Comparison of ENCODE assay signal across 8 cellular contexts in the genomic region with DNA sequence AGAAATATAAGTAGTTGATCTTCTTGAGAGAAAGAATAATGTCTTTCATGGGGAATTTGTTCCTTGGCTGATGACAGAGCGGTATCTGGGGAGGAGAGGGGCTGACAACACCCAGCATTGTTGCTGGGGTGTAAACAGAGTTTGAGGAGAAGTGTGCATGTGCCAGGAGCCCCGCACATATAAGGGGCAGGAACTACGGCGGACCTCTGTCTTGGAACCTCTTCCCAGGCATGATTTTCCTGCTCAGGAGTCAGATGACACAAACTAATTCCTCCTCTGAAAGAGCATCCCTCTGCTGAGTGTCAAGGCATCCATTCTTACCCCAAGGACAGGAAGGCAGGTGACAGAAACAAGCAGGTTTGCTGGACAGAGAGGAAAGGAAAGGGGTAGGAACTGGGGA.
"Had no signal": no experiment of that assay in that cellular context is flagged by ENCODE, and none has a peak within 500 bp of the region (broad histone marks: within the 10 kb centered on the region; RNA-seq: fewer than 3 reads in every experiment).

No MANE protein-coding gene starts in this region.

- H3K9me3 Mint-ChIP-seq: GM23338, H9 had no signal

- DNase-seq: H9, HCEC 1CT had no signal

- H3K27ac ChIP-seq: HL-60 had no signal

- H3K4me3 Mint-ChIP-seq: GM23338, H9, IgD-negative memory B cell had no signal

- FAIRE-seq: H1, H54, HepG2 had no signal

- H3K4me2 ChIP-seq: GM23338 had no signal

- H3K27me3 Mint-ChIP-seq: IgD-negative memory B cell had no signal

- H3K27ac Mint-ChIP-seq: GM23338, H9, IgD-negative memory B cell had no signal

- H3K4me3 ChIP-seq: GM23338 had no signal

- H3K36me3 Mint-ChIP-seq: IgD-negative memory B cell had no signal

- H3K4me1 Mint-ChIP-seq: GM23338, H9, IgD-negative memory B cell had no signal

- ATAC-seq: GM23338, HepG2 had no signal

- H2AFZ ChIP-seq: GM23338 had no signal
